8 cellular contexts compared by ENCODE assay signal in genomic region chr3:45596290-45596791, GRCh38. TPM values are rescaled to one million over a fixed set of nuclear protein-coding genes. Genes with fewer than 3 reads are reported as not detected.
DNase-seq lines count a peak whose midpoint lies in the region; ATAC-seq, FAIRE-seq and TF ChIP-seq lines count a peak whose summit lies in the region.

No MANE protein-coding gene starts in this region.

- intact Hi-C loops in kidney (cut with DNase I), result loop anchor here (10.0 kb wide), 1 partner anchor 58 kb away; no protein-coding TSS in a partner anchor
- intact Hi-C loops in uterus (cut with DNase I; ENCODE audit: low total_unique reads), result no loop called here

- H3K4me1 ChIP-seq in ACC112 (ENCODE audit: control insufficient read depth, insufficient read depth, low read length, unreplicated experiment) (peaks cover 42% of the 10 kb centered on the region), kidney (ENCODE audit: control insufficient read depth in 1 of 2, insufficient read depth in 1 of 2, low read depth in 1 of 2, low read length in 2 of 2) (peaks cover 37 to 46% of the 10 kb centered on the region in 2 donors), uterus (peaks cover 15 to 18% of the 10 kb centered on the region in 2 donors)

- H3K9ac ChIP-seq in kidney (ENCODE audit: low read length in 2 of 2), result peak overlapping the region in 1 of 2 donors; percentile 10

- FAIRE-seq in kidney (lab: Jason Lieb, UNC), result no peak

- H3K4me3 ChIP-seq in ACC112 (ENCODE audit: low read depth, low read length) (peak overlapping the region; percentile 90), kidney (ENCODE audit: low read length in 2 of 2) (peak overlapping the region; percentile 16 to 37), uterus (peak overlapping the region in 1 of 2 donors; percentile 4)

- H3K27ac ChIP-seq in ACC112 (ENCODE audit: low read depth, low read length) (no peak overlapping the region), VCaP (peak overlapping the region; percentile 96; the same call in 1 of the 2 replicates), kidney (ENCODE audit: low read depth in 2 of 2, low read length in 2 of 2) (no peak overlapping the region), uterus (peak overlapping the region; percentile 33 to 92)

- TF ChIP-seq POLR2A in uterus (IDR thresholded peaks at IDR 0.05), result no peak

- no peak overlapping the region for H2AFZ ChIP-seq in ACC112 (ENCODE audit: low read length, unreplicated experiment)

- ATAC-seq in GM18867 (IDR thresholded peaks at IDR 0.05; ENCODE audit: unreplicated experiment), result peak; percentile 56
- peak; percentile 46 for ATAC-seq in HG03066 (IDR thresholded peaks at IDR 0.05; ENCODE audit: low read depth, unreplicated experiment)

- TF ChIP-seq CTCF in VCaP (conservative IDR thresholded peaks at IDR 0.05), result no peak
- TF ChIP-seq CTCF in kidney (IDR thresholded peaks at IDR 0.05; ENCODE audit: borderline replicate concordance, extremely low read depth, insufficient read depth), result no peak
- no peak for TF ChIP-seq CTCF in uterus (IDR thresholded peaks at IDR 0.05)

- H3K27me3 ChIP-seq in ACC112 (ENCODE audit: insufficient read depth, low read length), result no peaks in the 10 kb centered on the region
- no peaks in the 10 kb centered on the region for H3K27me3 ChIP-seq in uterus

- DNase-seq in kidney (no peak), uterus (no peak), AG08395 (ENCODE audit: low spot score) (no peak)
- DNase-seq in activated effector memory CD4-positive, alpha-beta T cell treated with Interleukin-2 at 50 U/mL for 16 hours, result no peak

- H3K79me2 ChIP-seq in ACC112 (ENCODE audit: control insufficient read depth, insufficient read depth, low read length, unreplicated experiment), result peaks cover 64% of the 10 kb centered on the region

- H3K9me3 ChIP-seq in kidney (ENCODE audit: control insufficient read depth in 1 of 2, low read length in 2 of 2) (no peaks in the 10 kb centered on the region), uterus (no peaks in the 10 kb centered on the region)

- no peaks in the 10 kb centered on the region; the same call in 1 of the 2 replicates for H3K36me3 ChIP-seq in ACC112 (ENCODE audit: insufficient read depth, low read length)
- H3K36me3 ChIP-seq in kidney (ENCODE audit: control insufficient read depth in 1 of 2, insufficient read depth in 2 of 2, low read length in 2 of 2), result no peaks in the 10 kb centered on the region
- no peaks in the 10 kb centered on the region for H3K36me3 ChIP-seq in uterus

RNA-seq across cellular contexts. Expression of gene LIMD1, which starts 1.8 kb away (rescaled TPM):
- 36.3 TPM for total RNA-seq in kidney
- 3.1 TPM for polyA plus RNA-seq in kidney (ENCODE audit: insufficient read depth, low read depth, low replicate concordance)
- total RNA-seq in uterus, result 10 to 100 TPM in 2 of 4 donors, 1 to 10 TPM in 2; 7.9 to 34.6 (median 15.7) TPM

Comparison
In these comparisons a context has a peak if more than half of its experiments do, and no peak if none do; other contexts are left out.
1. H3K27ac ChIP-seq: peak in VCaP (single experiment) and uterus (2 of 2); none in ACC112 (single experiment) and kidney (0 of 2).